ENCODE assay signal across 1 cellular context in the genomic region with DNA sequence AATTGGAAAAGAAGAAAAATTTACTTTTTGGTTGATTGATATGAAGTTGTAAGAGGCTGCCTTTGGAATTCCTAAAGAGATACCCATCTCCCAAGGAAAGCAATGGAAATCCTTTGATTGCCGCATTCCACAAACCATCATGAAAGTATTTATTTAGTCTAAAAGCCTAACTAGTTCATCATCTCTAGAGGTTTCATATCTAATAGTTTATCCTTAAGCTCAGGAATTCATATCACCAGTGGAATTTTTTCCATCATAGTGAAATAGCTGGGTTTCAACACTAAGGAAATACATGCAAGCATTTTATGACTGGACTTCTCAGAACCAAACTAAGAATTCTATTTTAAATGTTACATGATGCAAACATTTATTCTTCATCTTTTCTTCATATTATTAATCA.
TF ChIP-seq lines count a peak whose summit lies in the region.

No MANE protein-coding gene starts in this region.

TF ChIP-seq in SK-N-SH, 30 proteins besides CTCF, POLR2A, EP300 and RAD21 (continued from another document):
- TF ChIP-seq USF1 (IDR thresholded peaks at IDR 0.05; ENCODE audit: borderline replicate concordance, low read depth) (no peak), NFIC (IDR thresholded peaks at IDR 0.05; ENCODE audit: borderline replicate concordance) (no peak), MXI1 (IDR thresholded peaks at IDR 0.05; ENCODE audit: low read depth, low read length) (no peak)
- TF ChIP-seq, protein P1, sequence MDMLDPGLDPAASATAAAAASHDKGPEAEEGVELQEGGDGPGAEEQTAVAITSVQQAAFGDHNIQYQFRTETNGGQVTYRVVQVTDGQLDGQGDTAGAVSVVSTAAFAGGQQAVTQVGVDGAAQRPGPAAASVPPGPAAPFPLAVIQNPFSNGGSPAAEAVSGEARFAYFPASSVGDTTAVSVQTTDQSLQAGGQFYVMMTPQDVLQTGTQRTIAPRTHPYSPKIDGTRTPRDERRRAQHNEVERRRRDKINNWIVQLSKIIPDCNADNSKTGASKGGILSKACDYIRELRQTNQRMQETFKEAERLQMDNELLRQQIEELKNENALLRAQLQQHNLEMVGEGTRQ (IDR thresholded peaks at IDR 0.05; ENCODE audit: borderline replicate concordance, low read depth, low read length): no peak
